ENCODE assay signal across 38 cellular contexts in the genomic region with DNA sequence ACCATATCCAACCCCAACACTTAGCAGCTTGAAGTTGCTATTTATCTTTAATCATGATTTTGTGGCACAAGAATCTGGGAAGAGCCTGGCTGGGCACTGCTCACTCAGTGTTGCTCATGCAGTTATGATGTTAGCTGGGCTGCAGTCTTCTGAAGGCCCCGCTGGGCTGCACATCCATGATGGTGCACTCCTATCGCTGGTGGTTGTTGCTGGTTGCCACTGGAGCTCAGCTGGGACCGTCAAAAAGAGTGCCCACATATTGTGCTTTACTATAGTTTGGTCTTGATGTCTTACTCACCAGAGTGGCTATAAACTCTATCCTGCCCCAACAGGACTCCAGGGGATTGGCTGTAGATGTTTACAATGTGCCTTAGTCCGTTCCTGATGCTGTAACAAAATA.
"Had no signal": no experiment of that assay in that cellular context is flagged by ENCODE, and none has a peak within 500 bp of the region (broad histone marks: within the 10 kb centered on the region; RNA-seq: fewer than 3 reads in every experiment).

No MANE protein-coding gene starts in this region.

- H3K27me3 ChIP-seq: adrenal gland, ascending aorta, body of pancreas, brain microvascular endothelial cell, breast epithelium, cardiac muscle cell had no signal

- H3K36me3 Mint-ChIP-seq: activated naive CD4-positive, alpha-beta T cell treated with anti-CD3 and anti-CD28 coated beads, Interleukin-2, amount 10 ng/mL, durations not matched to agents 7 days and 5 days; activated naive CD4-positive, alpha-beta T cell treated with anti-CD3 and anti-CD28 coated beads, Interleukin-2, amount 50 U/mL, for 24 hours; activated naive CD4-positive, alpha-beta T cell treated with anti-CD3 and anti-CD28 coated beads, Interleukin-2, amount 50 U/mL, for 72 hours; activated naive CD8-positive, alpha-beta T cell; activated naive CD8-positive, alpha-beta T cell treated with anti-CD3 and anti-CD28 coated beads for 36 hours; activated naive CD8-positive, alpha-beta T cell treated with anti-CD3 and anti-CD28 coated beads, Interleukin-2, amount 10 ng/mL, durations not matched to agents 7 days and 5 days; brain had no signal

- H3K27me3 Mint-ChIP-seq: activated naive CD4-positive, alpha-beta T cell treated with anti-CD3 and anti-CD28 coated beads, Interleukin-2, amount 10 ng/mL, durations not matched to agents 7 days and 5 days; activated naive CD8-positive, alpha-beta T cell; activated naive CD8-positive, alpha-beta T cell treated with anti-CD3 and anti-CD28 coated beads for 36 hours; activated naive CD8-positive, alpha-beta T cell treated with anti-CD3 and anti-CD28 coated beads, Interleukin-2, amount 50 U/mL, for 24 hours; activated T-cell treated with anti-CD3 and anti-CD28 coated beads, Interleukin-2, amount 50 U/mL, for 24 hours had no signal

- H3K36me3 ChIP-seq: adrenal gland, ascending aorta, brain microvascular endothelial cell, breast epithelium, cardiac muscle cell had no signal

- H3K27ac ChIP-seq: adrenal gland, ascending aorta, body of pancreas, brain microvascular endothelial cell, breast epithelium, cardiac muscle cell had no signal

- H3K9me3 Mint-ChIP-seq: activated naive CD4-positive, alpha-beta T cell treated with anti-CD3 and anti-CD28 coated beads for 36 hours; activated naive CD4-positive, alpha-beta T cell treated with anti-CD3 and anti-CD28 coated beads, Interleukin-2, amount 10 ng/mL, durations not matched to agents 7 days and 5 days; activated naive CD4-positive, alpha-beta T cell treated with anti-CD3 and anti-CD28 coated beads, Interleukin-2, amount 50 U/mL, for 24 hours; activated naive CD4-positive, alpha-beta T cell treated with anti-CD3 and anti-CD28 coated beads, Interleukin-2, amount 50 U/mL, for 72 hours; activated naive CD8-positive, alpha-beta T cell treated with anti-CD3 and anti-CD28 coated beads for 36 hours; activated naive CD8-positive, alpha-beta T cell treated with anti-CD3 and anti-CD28 coated beads, Interleukin-2, amount 10 ng/mL, durations not matched to agents 7 days and 5 days; activated naive CD8-positive, alpha-beta T cell treated with anti-CD3 and anti-CD28 coated beads, Interleukin-2, amount 50 U/mL, for 24 hours; activated T-cell treated with anti-CD3 and anti-CD28 coated beads, Interleukin-2, amount 50 U/mL, for 24 hours; activated T-cell treated with anti-CD3 and anti-CD28 coated beads, Interleukin-2, amount 50 U/mL, for 4 hours; activated T-helper 1 cell treated with anti-CD3 and anti-CD28 coated beads, Interleukin-12 subunit alpha, Interleukin-12 subunit beta, Interleukin-2, Interleukin-4 antibody, amounts not matched to agents 30 ng/mL and 10 ng/mL and 1 ng/mL, durations not matched to agents 14 hours and 24 hours and 36 hours; activated T-helper 17 cell treated with anti-CD3 and anti-CD28 coated beads, Interleukin-2, amount 50 U/mL, for 72 hours; activated T-helper 2 cell treated with anti-CD3 and anti-CD28 coated beads, Interferon-gamma antibody, Interleukin-2, Interleukin-4, amounts not matched to agents 10 μg/mL and 5 μg/mL and 100 μg/mL, durations not matched to agents 14 hours and 24 hours and 36 hours; brain had no signal

- H3K4me3 ChIP-seq: adrenal gland, ascending aorta, body of pancreas, breast epithelium, cardiac muscle cell had no signal

- H3K4me1 ChIP-seq: adrenal gland, ascending aorta, body of pancreas, breast epithelium had no signal

- H3K4me1 Mint-ChIP-seq: activated naive CD4-positive, alpha-beta T cell treated with anti-CD3 and anti-CD28 coated beads, Interleukin-2, amount 10 ng/mL, durations not matched to agents 7 days and 5 days; activated naive CD4-positive, alpha-beta T cell treated with anti-CD3 and anti-CD28 coated beads, Interleukin-2, amount 50 U/mL, for 24 hours; activated naive CD8-positive, alpha-beta T cell treated with anti-CD3 and anti-CD28 coated beads for 36 hours; activated naive CD8-positive, alpha-beta T cell treated with anti-CD3 and anti-CD28 coated beads, Interleukin-2, amount 10 ng/mL, durations not matched to agents 7 days and 5 days; activated naive CD8-positive, alpha-beta T cell treated with anti-CD3 and anti-CD28 coated beads, Interleukin-2, amount 50 U/mL, for 24 hours; activated T-helper 17 cell treated with anti-CD3 and anti-CD28 coated beads, Interleukin-2, amount 50 U/mL, for 72 hours; central memory CD8-positive, alpha-beta T cell had no signal

- DNase-seq: activated effector memory CD4-positive, alpha-beta T cell treated with anti-CD3 and anti-CD28 coated beads, Interleukin-2, amount 50 U/mL, for 16 hours; activated effector memory CD4-positive, alpha-beta T cell treated with Interleukin-2 at 50 U/mL for 16 hours; activated gamma-delta T cell; activated gamma-delta T cell treated with Interleukin-2 at 50 U/mL for 16 hours; activated naive CD4-positive, alpha-beta T cell; activated naive CD4-positive, alpha-beta T cell treated with anti-CD3 and anti-CD28 coated beads for 36 hours; activated naive CD4-positive, alpha-beta T cell treated with anti-CD3 and anti-CD28 coated beads, Interleukin-2, amount 10 ng/mL, durations not matched to agents 7 days and 5 days; activated naive CD4-positive, alpha-beta T cell treated with anti-CD3 and anti-CD28 coated beads, Interleukin-2, amount 50 U/mL, for 16 hours; activated naive CD4-positive, alpha-beta T cell treated with Interleukin-2 at 50 U/mL for 16 hours; activated naive CD8-positive, alpha-beta T cell treated with anti-CD3 and anti-CD28 coated beads for 36 hours; activated naive CD8-positive, alpha-beta T cell treated with anti-CD3 and anti-CD28 coated beads, Interleukin-2, amount 10 ng/mL, durations not matched to agents 7 days and 5 days; activated naive CD8-positive, alpha-beta T cell treated with anti-CD3 and anti-CD28 coated beads, Interleukin-2, amount 50 U/mL, for 24 hours; activated T-cell treated with anti-CD3 and anti-CD28 coated beads, Interleukin-2, amount 50 U/mL, for 1 hour; activated T-cell treated with anti-CD3 and anti-CD28 coated beads, Interleukin-2, amount 50 U/mL, for 24 hours; activated T-cell treated with anti-CD3 and anti-CD28 coated beads, Interleukin-2, amount 50 U/mL, for 4 hours; activated T-cell treated with anti-CD3 and anti-CD28 coated beads, Interleukin-2, amount 50 U/mL, for 48 hours; activated T-cell treated with anti-CD3 and anti-CD28 coated beads, Interleukin-2, amount 50 U/mL, for 72 hours; adrenal gland; amniotic stem cell; amygdala; anterior cingulate cortex; aorta; body of pancreas; brain microvascular endothelial cell; caudate nucleus; central memory CD4-positive, alpha-beta T cell; cerebellar nuclear complex had no signal

- H3K9me3 ChIP-seq: adrenal gland, ascending aorta, body of pancreas, breast epithelium had no signal

- H3K4me3 Mint-ChIP-seq: activated naive CD4-positive, alpha-beta T cell treated with anti-CD3 and anti-CD28 coated beads for 36 hours; activated naive CD4-positive, alpha-beta T cell treated with anti-CD3 and anti-CD28 coated beads, Interleukin-2, amount 10 ng/mL, durations not matched to agents 7 days and 5 days; activated naive CD4-positive, alpha-beta T cell treated with anti-CD3 and anti-CD28 coated beads, Interleukin-2, amount 50 U/mL, for 24 hours; activated naive CD8-positive, alpha-beta T cell; activated naive CD8-positive, alpha-beta T cell treated with anti-CD3 and anti-CD28 coated beads for 36 hours; activated naive CD8-positive, alpha-beta T cell treated with anti-CD3 and anti-CD28 coated beads, Interleukin-2, amount 10 ng/mL, durations not matched to agents 7 days and 5 days; activated naive CD8-positive, alpha-beta T cell treated with anti-CD3 and anti-CD28 coated beads, Interleukin-2, amount 50 U/mL, for 24 hours; activated T-cell treated with anti-CD3 and anti-CD28 coated beads, Interleukin-2, amount 50 U/mL, for 24 hours; activated T-cell treated with anti-CD3 and anti-CD28 coated beads, Interleukin-2, amount 50 U/mL, for 4 hours; activated T-cell treated with anti-CD3 and anti-CD28 coated beads, Interleukin-2, amount 50 U/mL, for 72 hours; activated T-helper 1 cell treated with anti-CD3 and anti-CD28 coated beads, Interleukin-12 subunit alpha, Interleukin-12 subunit beta, Interleukin-2, Interleukin-4 antibody, amounts not matched to agents 30 ng/mL and 10 ng/mL and 1 ng/mL, durations not matched to agents 14 hours and 24 hours and 36 hours; activated T-helper 17 cell treated with anti-CD3 and anti-CD28 coated beads, Interleukin-2, amount 50 U/mL, for 72 hours; brain; central memory CD8-positive, alpha-beta T cell had no signal

- H3K27ac Mint-ChIP-seq: activated naive CD4-positive, alpha-beta T cell treated with anti-CD3 and anti-CD28 coated beads for 36 hours; activated naive CD4-positive, alpha-beta T cell treated with anti-CD3 and anti-CD28 coated beads, Interleukin-2, amount 10 ng/mL, durations not matched to agents 7 days and 5 days; activated naive CD4-positive, alpha-beta T cell treated with anti-CD3 and anti-CD28 coated beads, Interleukin-2, amount 50 U/mL, for 24 hours; activated naive CD4-positive, alpha-beta T cell treated with anti-CD3 and anti-CD28 coated beads, Interleukin-2, amount 50 U/mL, for 72 hours; activated naive CD8-positive, alpha-beta T cell; activated naive CD8-positive, alpha-beta T cell treated with anti-CD3 and anti-CD28 coated beads for 36 hours; activated naive CD8-positive, alpha-beta T cell treated with anti-CD3 and anti-CD28 coated beads, Interleukin-2, amount 10 ng/mL, durations not matched to agents 7 days and 5 days; activated naive CD8-positive, alpha-beta T cell treated with anti-CD3 and anti-CD28 coated beads, Interleukin-2, amount 50 U/mL, for 24 hours; activated T-cell treated with anti-CD3 and anti-CD28 coated beads, Interleukin-2, amount 50 U/mL, for 24 hours; activated T-cell treated with anti-CD3 and anti-CD28 coated beads, Interleukin-2, amount 50 U/mL, for 72 hours; activated T-helper 1 cell treated with anti-CD3 and anti-CD28 coated beads, Interleukin-12 subunit alpha, Interleukin-12 subunit beta, Interleukin-2, Interleukin-4 antibody, amounts not matched to agents 30 ng/mL and 10 ng/mL and 1 ng/mL, durations not matched to agents 14 hours and 24 hours and 36 hours; activated T-helper 17 cell treated with anti-CD3 and anti-CD28 coated beads, Interleukin-2, amount 50 U/mL, for 72 hours; activated T-helper 2 cell treated with anti-CD3 and anti-CD28 coated beads, Interferon-gamma antibody, Interleukin-2, Interleukin-4, amounts not matched to agents 10 μg/mL and 5 μg/mL and 100 μg/mL, durations not matched to agents 14 hours and 24 hours and 36 hours; brain had no signal
